ENCODE assay signal across 20 cellular contexts in genomic region chr6:925656-926213, GRCh38.
"Had no signal": no experiment of that assay in that cellular context is flagged by ENCODE, and none has a peak within 500 bp of the region (broad histone marks: within the 10 kb centered on the region; RNA-seq: fewer than 3 reads in every experiment).

No MANE protein-coding gene starts in this region.

- H3K4me3 ChIP-seq: SJCRH30 had no signal

- H3K4me1 ChIP-seq: SJCRH30 had no signal

- H3K36me3 ChIP-seq: SJCRH30 had no signal

- DNase-seq: activated CD4-positive, alpha-beta memory T cell treated with anti-CD3 and anti-CD28 coated beads, Interleukin-2, amount 10 ng/mL, durations not matched to agents 7 days and 5 days; activated CD4-positive, alpha-beta T cell treated with anti-CD3 and anti-CD28 coated beads for 36 hours; activated CD4-positive, alpha-beta T cell treated with anti-CD3 and anti-CD28 coated beads, Interleukin-2, amount 50 U/mL, for 1 hour; activated CD8-positive, alpha-beta memory T cell treated with anti-CD3 and anti-CD28 coated beads, Interleukin-2, amount 50 U/mL, for 48 hours; activated T-cell treated with anti-CD3 and anti-CD28 coated beads, Interleukin-2, amount 50 U/mL, for 1 hour; aorta; NCI-H1048; NCI-H146; NCI-H187 treated with DMSO at 0.1 percent for 48 hours; NCI-H2171; NCI-H2227 treated with DMSO at 0.1 percent for 48 hours; NCI-H526; NCI-H82; Right ventricle myocardium superior; SJCRH30; SK-N-SH; T-helper 1 cell had no signal

- H3K4me3 Mint-ChIP-seq: activated CD4-positive, alpha-beta memory T cell treated with anti-CD3 and anti-CD28 coated beads, Interleukin-2, amount 10 ng/mL, durations not matched to agents 7 days and 5 days; activated CD4-positive, alpha-beta T cell treated with anti-CD3 and anti-CD28 coated beads for 36 hours; activated naive CD4-positive, alpha-beta T cell treated with anti-CD3 and anti-CD28 coated beads, Interleukin-2, amount 50 U/mL, for 24 hours; central memory CD8-positive, alpha-beta T cell had no signal

- H3K27ac Mint-ChIP-seq: activated CD4-positive, alpha-beta memory T cell treated with anti-CD3 and anti-CD28 coated beads, Interleukin-2, amount 10 ng/mL, durations not matched to agents 7 days and 5 days; activated CD4-positive, alpha-beta T cell treated with anti-CD3 and anti-CD28 coated beads for 36 hours; activated naive CD4-positive, alpha-beta T cell treated with anti-CD3 and anti-CD28 coated beads, Interleukin-2, amount 50 U/mL, for 24 hours had no signal

- H3K9me3 ChIP-seq: SJCRH30, SK-N-SH had no signal

- H3K27ac ChIP-seq: SJCRH30, VCaP had no signal

- H3K27me3 ChIP-seq: SJCRH30 had no signal

- ATAC-seq: activated CD4-positive, alpha-beta T cell treated with anti-CD3 and anti-CD28 coated beads for 36 hours had no signal

- H3K4me1 Mint-ChIP-seq: activated CD4-positive, alpha-beta memory T cell treated with anti-CD3 and anti-CD28 coated beads, Interleukin-2, amount 10 ng/mL, durations not matched to agents 7 days and 5 days; activated CD4-positive, alpha-beta T cell treated with anti-CD3 and anti-CD28 coated beads for 36 hours; activated naive CD4-positive, alpha-beta T cell treated with anti-CD3 and anti-CD28 coated beads, Interleukin-2, amount 50 U/mL, for 24 hours; central memory CD8-positive, alpha-beta T cell had no signal
